ENCODE assay signal across 8 cellular contexts in genomic region chr2:201129044-201129505, GRCh38. TPM values are rescaled to one million over a fixed set of nuclear protein-coding genes. Genes with fewer than 3 reads are reported as not detected.
DNase-seq lines count a peak whose midpoint lies in the region; ATAC-seq, FAIRE-seq and TF ChIP-seq lines count a peak whose summit lies in the region.

No MANE protein-coding gene starts in this region.

- ATAC-seq in A549 (0 out of 6 replicates have a peak, but pooled peaks of 1 of the 2 experiments have one; percentile 11), GM21528 (IDR thresholded peaks at IDR 0.05; ENCODE audit: low FRiP score, unreplicated experiment) (no peak), GM18870 (IDR thresholded peaks at IDR 0.05; ENCODE audit: unreplicated experiment) (no peak), GM18520 (IDR thresholded peaks at IDR 0.05; ENCODE audit: unreplicated experiment) (no peak)

- CTCF ChIA-PET in A549 (lab: Yijun Ruan, JAX) = interaction anchor here (0.8 to 1.2 kb wide), 4 partner anchors 15 to 29 kb away, joined by 3 to 11 read pairs (median 4); no protein-coding TSS in a partner anchor

- H3K4me3 ChIP-seq in A549 (no peak overlapping the region), GM23248 (peak overlapping the region; percentile 45), smooth muscle cell (no peak overlapping the region)

- H3K9me2 ChIP-seq in GM23248 (ENCODE audit: insufficient read depth) = no peaks in the 10 kb centered on the region

- TF ChIP-seq EP300 in A549 (IDR thresholded peaks at IDR 0.05) = no peak

- peak overlapping the region; percentile 86 for H3K27ac ChIP-seq in A549
- H3K27ac ChIP-seq in GM23248 = peak overlapping the region; percentile 98
- H3K27ac ChIP-seq in smooth muscle cell (ENCODE audit: low read depth) = peak overlapping the region; percentile 91

- 15% methylated on average over 4 of the region's 4 CpGs for WGBS in A549 (ENCODE audit: missing lambda C conversion rate)
- 15 to 19% methylated on average over 4 of the region's 4 CpGs for WGBS in GM23248 (ENCODE audit: low coverage in 1 of 2, low lambda C conversion rate in 2 of 2, missing lambda C conversion rate in 2 of 2), 2 experiments
- 32% methylated on average over 4 of the region's 4 CpGs for WGBS in smooth muscle cell (ENCODE audit: low lambda C conversion rate)

- H3K79me2 ChIP-seq in GM23248 (ENCODE audit: insufficient read depth) (peaks cover 84% of the 10 kb centered on the region), smooth muscle cell (ENCODE audit: low read depth) (peaks cover 24% of the 10 kb centered on the region)

- TF ChIP-seq POLR2A in A549 (IDR thresholded peaks at IDR 0.05; ENCODE audit: low read length) = no peak

- peak overlapping the region; percentile 79 for H3K4me2 ChIP-seq in A549
- peak overlapping the region; percentile 78 for H3K4me2 ChIP-seq in GM23248 (ENCODE audit: unreplicated experiment)
- H3K4me2 ChIP-seq in smooth muscle cell = peak overlapping the region; percentile 63

- no peak for FAIRE-seq in A549 (lab: Jason Lieb, UNC)

- no peaks in the 10 kb centered on the region for H3K9me3 ChIP-seq in A549
- H3K9me3 ChIP-seq in GM23248 (ENCODE audit: low read depth) = no peaks in the 10 kb centered on the region
- H3K9me3 ChIP-seq in smooth muscle cell (replicated peaks; ENCODE audit: low read depth) = no peaks in the 10 kb centered on the region

- in situ Hi-C loops in GM23248 (cut with MboI) = no loop called here

- POLR2A ChIA-PET in A549 (lab: Yijun Ruan, JAX) = interaction anchor here (1.1 kb wide), 1 partner anchor 21 kb away, joined by 3 read pairs; no protein-coding TSS in a partner anchor

- H3K36me3 ChIP-seq in GM23248 (ENCODE audit: low read depth) = peaks cover 3% of the 10 kb centered on the region; the same call in 1 of the 2 replicates
- no peaks in the 10 kb centered on the region for H3K36me3 ChIP-seq in smooth muscle cell (ENCODE audit: low read depth)

- peak overlapping the region; percentile 80 for H3K9ac ChIP-seq in GM23248
- H3K9ac ChIP-seq in smooth muscle cell (ENCODE audit: low read depth) = peak overlapping the region; percentile 59

- peak in 1 of 2 experiments; percentile 71 for DNase-seq in A549 (ENCODE audit: low read depth in 1 of 2, low spot score in 1 of 2)
- peak; percentile 82 for DNase-seq in GM23248
- DNase-seq in activated CD4-positive, alpha-beta T cell treated with anti-CD3 and anti-CD28 coated beads, Interleukin-2, amount 50 U/mL, for 48 hours = peak; percentile 51 to 67
- peak; percentile 61 for DNase-seq in fibroblast of peridontal ligament (ENCODE audit: extremely low read depth)
- DNase-seq in smooth muscle cell (lab: John Stamatoyannopoulos, UW; ENCODE audit: unreplicated experiment) = no peak

- TF ChIP-seq CTCF in A549 (IDR thresholded peaks at IDR 0.05) (no peak), smooth muscle cell (IDR thresholded peaks at IDR 0.05; ENCODE audit: borderline replicate concordance, insufficient read depth, poor library complexity, severe bottlenecking) (no peak)

- H3K4me1 ChIP-seq in A549 (peaks cover 88% of the 10 kb centered on the region), GM23248 (ENCODE audit: insufficient read depth) (peaks cover 87% of the 10 kb centered on the region), smooth muscle cell (ENCODE audit: low read depth) (peaks cover 20% of the 10 kb centered on the region)

- H3K27me3 ChIP-seq in GM23248 (replicated peaks; ENCODE audit: insufficient read depth) (no peaks in the 10 kb centered on the region), smooth muscle cell (ENCODE audit: low read depth) (no peaks in the 10 kb centered on the region)

- H3F3A ChIP-seq in GM23248 (ENCODE audit: insufficient read depth) (peaks cover 67% of the 10 kb centered on the region), smooth muscle cell (ENCODE audit: low read depth) (peaks cover 14% of the 10 kb centered on the region)

- H2AFZ ChIP-seq in GM23248 (no peak overlapping the region), smooth muscle cell (ENCODE audit: low read depth) (no peak overlapping the region)

- H4K20me1 ChIP-seq in GM23248 (ENCODE audit: insufficient read depth) (no peaks in the 10 kb centered on the region), smooth muscle cell (ENCODE audit: low read depth) (no peaks in the 10 kb centered on the region)

- no peak for TF ChIP-seq RAD21 in A549 (conservative IDR thresholded peaks at IDR 0.05 in 1 of 2, IDR thresholded peaks at IDR 0.05 in 1 of 2)

TF ChIP-seq in A549, 52 proteins besides CTCF, POLR2A, EP300 and RAD21:
- peak; percentile 82 for TF ChIP-seq MAX (IDR thresholded peaks at IDR 0.05)
- TF ChIP-seq MAFK (IDR thresholded peaks at IDR 0.05; ENCODE audit: partially characterized antibody) = no peak
- TF ChIP-seq MYC (IDR thresholded peaks at IDR 0.05; ENCODE audit: borderline replicate concordance, low read length) = 0 out of 2 replicates have a peak, but pooled peaks have one; percentile 38
- peak; percentile 58; the same call in 1 of the 2 replicates for TF ChIP-seq USF2 (IDR thresholded peaks at IDR 0.05)

RNA-seq across cellular contexts. Expression of gene CFLAR, which starts 13.1 kb away (rescaled TPM):
- polyA plus RNA-seq in A549 (2011; rRNA removed) = 64.0 and 89.4 TPM in 2 replicates
- polyA plus RNA-seq in A549 (2012; cell fraction: cytosol; rRNA removed) = 41.6 and 47.7 TPM in 2 replicates
- polyA plus RNA-seq in A549 (2012; cell fraction: nucleus; rRNA removed) = 44.8 and 63.7 TPM in 2 replicates
- 56.5 to 64.0 TPM (median 56.5 TPM) in 3 replicates for polyA plus RNA-seq in A549 (2017; fragmentation: RNase III; extraction: RNeasy Plus Mini Kit Qiagen cat#74134 plus additional on column Dnase treatment)
- polyA minus RNA-seq in A549 (2011; rRNA and poly(A)+ RNA removed) = 65.7 and 70.3 TPM in 2 replicates
- 47.2 and 64.7 TPM in 2 replicates for total RNA-seq in GM23248 (2014; rRNA removed; shearing (Covaris generic))
- 43.6 and 46.1 TPM in 2 replicates for polyA plus RNA-seq in GM23248 (2016; fragmentation: Nextera tagmentation; extraction: Ambion mirVana)
- total RNA-seq in smooth muscle cell = 27.1 and 42.5 TPM in 2 replicates
- polyA plus RNA-seq in smooth muscle cell = 16.0 and 24.0 TPM in 2 replicates

RNA-seq across cellular contexts. Expression of gene CASP10, which starts 53.9 kb away (rescaled TPM):
- polyA plus RNA-seq in A549 (2011; rRNA removed) = 6.5 and 6.8 TPM in 2 replicates
- polyA plus RNA-seq in A549 (2012; cell fraction: cytosol; rRNA removed) = 1.5 and 1.8 TPM in 2 replicates
- polyA plus RNA-seq in A549 (2012; cell fraction: nucleus; rRNA removed) = 1.2 and 2.2 TPM in 2 replicates
- 2.6 to 3.0 TPM (median 2.8 TPM) in 3 replicates for polyA plus RNA-seq in A549 (2017; fragmentation: RNase III; extraction: RNeasy Plus Mini Kit Qiagen cat#74134 plus additional on column Dnase treatment)
- polyA minus RNA-seq in A549 (2011; rRNA and poly(A)+ RNA removed) = 9.6 and 10.5 TPM in 2 replicates
- 5.1 and 5.2 TPM in 2 replicates for total RNA-seq in GM23248 (2014; rRNA removed; shearing (Covaris generic))
- polyA plus RNA-seq in GM23248 (2016; fragmentation: Nextera tagmentation; extraction: Ambion mirVana) = 2.8 and 2.9 TPM in 2 replicates
- 0.36 and 0.90 TPM in 2 replicates for total RNA-seq in smooth muscle cell
- 0.86 and 1.1 TPM in 2 replicates for polyA plus RNA-seq in smooth muscle cell

RNA-seq across cellular contexts. Expression of gene NDUFB3, which starts 57.3 kb away (rescaled TPM):
- polyA plus RNA-seq in A549 (2011; rRNA removed) (103 and 162 TPM in 2 replicates), A549 (2017; fragmentation: RNase III; extraction: RNeasy Plus Mini Kit Qiagen cat#74134 plus additional on column Dnase treatment) (220 to 232 TPM (median 223 TPM) in 3 replicates), GM23248 (2016; fragmentation: Nextera tagmentation; extraction: Ambion mirVana) (253 and 262 TPM in 2 replicates), smooth muscle cell (201 and 216 TPM in 2 replicates)
- 61.3 and 86.3 TPM in 2 replicates for polyA plus RNA-seq in A549 (2012; cell fraction: cytosol; rRNA removed)
- 12.8 and 25.2 TPM in 2 replicates for polyA plus RNA-seq in A549 (2012; cell fraction: nucleus; rRNA removed)
- 4.8 and 7.6 TPM in 2 replicates for polyA minus RNA-seq in A549 (2011; rRNA and poly(A)+ RNA removed)
- 31.0 and 51.3 TPM in 2 replicates for total RNA-seq in GM23248 (2014; rRNA removed; shearing (Covaris generic))
- 88.6 and 89.0 TPM in 2 replicates for total RNA-seq in smooth muscle cell

RNA-seq across cellular contexts. Expression of gene HYCC2, which starts 57.6 kb away (rescaled TPM):
- 5.8 and 7.3 TPM in 2 replicates for polyA plus RNA-seq in A549 (2011; rRNA removed)
- polyA plus RNA-seq in A549 (2012; cell fraction: cytosol; rRNA removed) = 1.0 TPM in 2 replicates
- 0.94 and 1.5 TPM in 2 replicates for polyA plus RNA-seq in A549 (2012; cell fraction: nucleus; rRNA removed)
- polyA plus RNA-seq in A549 (2017; fragmentation: RNase III; extraction: RNeasy Plus Mini Kit Qiagen cat#74134 plus additional on column Dnase treatment) = 2.4 to 3.0 TPM (median 2.9 TPM) in 3 replicates
- polyA minus RNA-seq in A549 (2011; rRNA and poly(A)+ RNA removed) = 6.4 and 8.1 TPM in 2 replicates
- total RNA-seq in GM23248 (2014; rRNA removed; shearing (Covaris generic)) = 5.7 and 12.0 TPM in 2 replicates
- 6.5 and 7.0 TPM in 2 replicates for polyA plus RNA-seq in GM23248 (2016; fragmentation: Nextera tagmentation; extraction: Ambion mirVana)
- total RNA-seq in smooth muscle cell = 15.1 and 17.9 TPM in 2 replicates
- polyA plus RNA-seq in smooth muscle cell = 3.6 and 6.3 TPM in 2 replicates
